Comparison of ENCODE assay signal across 14 cellular contexts in the genomic region with DNA sequence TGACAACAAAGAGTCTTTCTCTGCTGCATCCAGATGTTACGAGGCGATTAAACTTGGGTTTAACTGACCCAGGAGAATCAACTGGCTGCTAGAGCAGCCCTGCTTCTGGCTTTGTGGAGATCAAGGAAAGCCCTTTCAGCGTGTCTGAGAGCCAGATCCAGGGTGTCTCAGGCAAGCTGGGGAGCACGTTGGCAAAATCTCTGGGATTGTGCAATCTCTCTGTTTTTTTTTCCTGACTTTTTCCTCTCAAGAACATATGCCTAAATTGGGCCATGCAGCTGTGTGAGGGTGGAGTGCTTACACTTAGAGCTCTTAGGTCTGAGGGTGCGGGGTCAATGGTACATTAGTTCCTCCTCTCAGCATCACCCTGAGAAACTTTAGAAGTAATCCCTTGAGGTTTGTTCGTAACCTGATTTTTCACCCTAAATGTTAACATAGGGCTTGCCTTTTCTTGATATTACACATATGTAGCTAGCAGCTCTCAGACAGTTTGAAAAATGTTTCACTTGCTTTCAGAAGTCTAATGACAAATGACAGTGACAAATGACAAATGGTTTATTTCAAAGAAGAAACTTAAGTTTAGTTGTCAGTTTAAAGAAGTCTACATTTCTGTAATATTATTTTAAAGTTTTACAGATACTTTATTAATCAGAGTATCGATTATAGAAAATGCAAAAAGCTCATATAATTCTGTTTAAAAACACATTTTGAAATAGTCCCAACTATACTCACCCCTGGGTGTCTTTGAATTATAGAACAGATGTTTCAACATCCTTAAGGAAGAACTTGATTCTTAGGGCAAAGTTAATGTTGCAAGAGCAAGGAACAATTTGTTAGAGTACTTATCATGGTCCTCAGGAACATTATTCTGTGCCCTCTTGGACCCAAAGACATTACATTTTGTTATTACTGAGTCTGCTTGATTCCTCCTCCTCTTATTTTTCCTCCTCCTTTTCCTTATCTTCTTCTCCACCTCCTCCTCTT. TPM values are rescaled to one million over a fixed set of nuclear protein-coding genes. Genes with fewer than 3 reads are reported as not detected.
DNase-seq lines count a peak whose midpoint lies in the region; ATAC-seq and TF ChIP-seq lines count a peak whose summit lies in the region.
"Had no signal": no experiment of that assay in that cellular context is flagged by ENCODE, and none has a peak within 500 bp of the region (broad histone marks: within the 10 kb centered on the region; RNA-seq: fewer than 3 reads in every experiment).

No MANE protein-coding gene starts in this region.

- H3K27me3 ChIP-seq in sigmoid colon: no peaks in the 10 kb centered on the region
- no peaks in the 10 kb centered on the region for H3K27me3 ChIP-seq in adrenal gland

- TF ChIP-seq POLR2A in sigmoid colon (IDR thresholded peaks at IDR 0.05) (no peak), adrenal gland (IDR thresholded peaks at IDR 0.05) (no peak)

- no peaks in the 10 kb centered on the region for H3K36me3 ChIP-seq in sigmoid colon
- H3K36me3 ChIP-seq in adrenal gland (replicated peaks in 1 of 2): no peaks in the 10 kb centered on the region

- WGBS in sigmoid colon, 2 donors: 59 to 61% methylated on average over 7 of the region's 7 CpGs
- WGBS in adrenal gland, 4 donors: 51 to 59% (median 54%) methylated on average over 7 of the region's 7 CpGs

- H3K4me1 ChIP-seq in sigmoid colon (no peaks in the 10 kb centered on the region), adrenal gland (replicated peaks in 1 of 2) (no peaks in the 10 kb centered on the region)

- TF ChIP-seq CTCF in sigmoid colon (IDR thresholded peaks at IDR 0.05): no peak
- no peak for TF ChIP-seq CTCF in adrenal gland (IDR thresholded peaks at IDR 0.05)

- intact Hi-C loops in sigmoid colon (cut with DNase I) (no loop called here), adrenal gland (cut with DNase I) (no loop called here)

- peak overlapping the region in 1 of 4 donors; percentile 53 for H3K27ac ChIP-seq in sigmoid colon
- no peak overlapping the region for H3K27ac ChIP-seq in adrenal gland

- TF ChIP-seq EP300 in sigmoid colon (IDR thresholded peaks at IDR 0.05): no peak

- ATAC-seq in GM18520 (IDR thresholded peaks at IDR 0.05; ENCODE audit: unreplicated experiment) (peak; percentile 57), GM21576 (IDR thresholded peaks at IDR 0.05; ENCODE audit: unreplicated experiment) (no peak)
- ATAC-seq: natural killer cell, T-helper 17 cell had no signal

- DNase-seq in NCI-H2171 (lab: John Stamatoyannopoulos, UW) (peak; percentile 10), fibroblast of the conjunctiva (ENCODE audit: low read depth) (peak; percentile 83), sigmoid colon (peak; percentile 87), DMS53 treated with DMSO at 0.1 percent for 48 hours (lab: John Stamatoyannopoulos, UW; ENCODE audit: unreplicated experiment) (no peak), adrenal gland (no peak)
- DNase-seq in activated CD4-positive, alpha-beta T cell treated with anti-CD3 and anti-CD28 coated beads, Interleukin-2, amount 50 U/mL, for 4 hours: no peak
- DNase-seq: central memory CD4-positive, alpha-beta T cell; DMS 273 treated with DMSO at 0.1 percent for 48 hours; natural killer cell; NCI-H524 treated with DMSO at 0.1 percent for 48 hours; T-helper 17 cell had no signal

- H3K9me3 ChIP-seq in sigmoid colon (peaks cover 0 to under 1% (median 0%) of the 10 kb centered on the region in 4 donors), adrenal gland (replicated peaks in 1 of 3) (no peaks in the 10 kb centered on the region)

- H3K4me3 ChIP-seq in sigmoid colon (no peak overlapping the region), adrenal gland (no peak overlapping the region)

RNA-seq across cellular contexts. Expression of a gene that starts 38.4 kb away (rescaled TPM):
- not detected for total RNA-seq in sigmoid colon
- not detected for polyA plus RNA-seq in sigmoid colon
- not detected for total RNA-seq in adrenal gland
- under 1 TPM in 1 of 3 donors, not detected in 2; 0.13 TPM for polyA plus RNA-seq in adrenal gland
- total RNA-seq: natural killer cell, T-helper 17 cell had no signal
- polyA plus RNA-seq: urinary bladder had no signal

Comparison
In these comparisons a context has a peak if more than half of its experiments do, and no peak if none do; other contexts are left out.
1. DNase-seq: peak in NCI-H2171 (single experiment), fibroblast of the conjunctiva (single experiment) and sigmoid colon (single experiment); none in DMS53 treated with DMSO at 0.1 percent for 48 hours (single experiment), activated CD4-positive, alpha-beta T cell treated with anti-CD3 and anti-CD28 coated beads, Interleukin-2, amount 50 U/mL, for 4 hours (0 of 2) and adrenal gland (0 of 7).